3 cellular contexts compared by ENCODE assay signal in the genomic region with DNA sequence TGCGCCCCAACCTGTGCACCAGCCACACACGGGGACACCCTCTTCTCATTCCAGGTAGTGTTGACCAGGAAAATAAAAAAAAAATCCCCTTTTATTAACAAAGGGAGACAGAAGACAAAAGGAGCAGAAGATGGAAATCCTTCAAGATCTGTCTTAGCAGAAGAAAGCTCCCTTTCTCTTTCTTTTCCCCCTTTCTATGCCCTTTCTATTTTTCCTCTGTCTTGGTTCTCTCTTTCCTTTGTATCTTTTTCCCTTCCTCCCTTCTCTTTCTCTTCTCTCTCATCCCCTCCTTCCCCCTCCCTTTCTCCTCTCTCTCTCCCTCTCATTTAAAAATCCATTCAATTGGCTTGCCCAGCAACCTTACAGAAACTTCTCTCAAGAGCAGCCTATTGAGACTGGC.
"Had no signal": no experiment of that assay in that cellular context is flagged by ENCODE, and none has a peak within 500 bp of the region (broad histone marks: within the 10 kb centered on the region; RNA-seq: fewer than 3 reads in every experiment).

No MANE protein-coding gene starts in this region.

- H3K4me3 ChIP-seq: GM12878 had no signal

- DNase-seq: GDM1, GF-D8 had no signal

- ATAC-seq: GM12878 had no signal
